ENCODE assay signal across 8 cellular contexts in genomic region chr17:7884581-7885356, GRCh38. TPM values are rescaled to one million over a fixed set of nuclear protein-coding genes. Genes with fewer than 3 reads are reported as not detected.
DNase-seq lines count a peak whose midpoint lies in the region; ATAC-seq, FAIRE-seq and TF ChIP-seq lines count a peak whose summit lies in the region.

No MANE protein-coding gene starts in this region.

- peaks cover 4% of the 10 kb centered on the region for H3K36me3 ChIP-seq in OCI-LY3 (replicated peaks; ENCODE audit: low read depth, low read length)
- peaks cover 5 to 15% of the 10 kb centered on the region in 2 experiments for H3K36me3 ChIP-seq in keratinocyte (ENCODE audit: control insufficient read depth in 2 of 2, extremely low read depth in 1 of 2, insufficient read depth in 2 of 2, low read length in 2 of 2)

- H3K27me3 ChIP-seq in OCI-LY3 (ENCODE audit: low read depth, low read length) (no peaks in the 10 kb centered on the region), keratinocyte (ENCODE audit: control insufficient read depth, extremely low read depth, insufficient read depth, low read length) (no peaks in the 10 kb centered on the region)

- H3K9ac ChIP-seq in OCI-LY3 (ENCODE audit: low read length) = peak overlapping the region; percentile 91
- H3K9ac ChIP-seq in keratinocyte (ENCODE audit: control insufficient read depth, extremely low read depth, insufficient read depth, low read length) = peak overlapping the region; percentile 86

- H3K27me3 Mint-ChIP-seq in activated naive CD8-positive, alpha-beta T cell treated with anti-CD3 and anti-CD28 coated beads, Interleukin-2, amount 10 ng/mL, durations not matched to agents 7 days and 5 days = no peaks in the 10 kb centered on the region

- dilution Hi-C loops in keratinocyte (cut with MboI; ENCODE audit: extremely low pct_ligation_motif_present, low sequenced_read_pairs) = no loop called here

- H3K27ac Mint-ChIP-seq in activated naive CD8-positive, alpha-beta T cell treated with anti-CD3 and anti-CD28 coated beads, Interleukin-2, amount 10 ng/mL, durations not matched to agents 7 days and 5 days = peak overlapping the region; percentile 88

- no peak for FAIRE-seq in keratinocyte (lab: Jason Lieb, UNC)

- POLR2A ChIA-PET in activated naive CD8-positive, alpha-beta T cell treated with anti-CD3 and anti-CD28 coated beads, Interleukin-2, amount 10 ng/mL, durations not matched to agents 7 days and 5 days (lab: Charles Lee) = interaction anchor here (1.0 to 2.2 kb wide), 6 partner anchors 14 to 402 kb away, joined by 3 to 15 read pairs (median 6); partner anchors contain the start of genes CYB5D1, NAA38, TP53 and WRAP53

- no peak overlapping the region for H2AFZ ChIP-seq in OCI-LY3 (ENCODE audit: low read depth, low read length)
- no peak overlapping the region for H2AFZ ChIP-seq in keratinocyte (ENCODE audit: control insufficient read depth, low read length)

- H3K9me3 Mint-ChIP-seq in activated naive CD8-positive, alpha-beta T cell treated with anti-CD3 and anti-CD28 coated beads, Interleukin-2, amount 10 ng/mL, durations not matched to agents 7 days and 5 days = no peaks in the 10 kb centered on the region

- TF ChIP-seq CTCF in GM13977 (IDR thresholded peaks at IDR 0.05; ENCODE audit: extremely low read depth, insufficient read depth, missing control alignments) (no peak), OCI-LY3 (IDR thresholded peaks at IDR 0.05; ENCODE audit: low read depth, low read length) (no peak), keratinocyte (optimal IDR thresholded peaks at IDR 0.05 in 1 of 3, IDR thresholded peaks at IDR 0.05 in 1 of 3, conservative IDR thresholded peaks at IDR 0.05 in 1 of 3; ENCODE audit: extremely low read depth in 1 of 3, insufficient read depth in 2 of 3, low read length in 3 of 3) (no peak)

- no peaks in the 10 kb centered on the region for H3K9me3 ChIP-seq in OCI-LY3 (ENCODE audit: insufficient read depth, low read length)
- H3K9me3 ChIP-seq in keratinocyte (ENCODE audit: control insufficient read depth, low read depth, low read length) = no peaks in the 10 kb centered on the region

- H3K4me2 ChIP-seq in OCI-LY3 (ENCODE audit: low read length) = peak overlapping the region; percentile 89; the same call in 1 of the 2 replicates
- no peak overlapping the region for H3K4me2 ChIP-seq in keratinocyte (ENCODE audit: control insufficient read depth, extremely low read depth, insufficient read depth, low read depth, low read length)

- H3K4me1 Mint-ChIP-seq in activated naive CD8-positive, alpha-beta T cell treated with anti-CD3 and anti-CD28 coated beads, Interleukin-2, amount 10 ng/mL, durations not matched to agents 7 days and 5 days = peaks cover 10% of the 10 kb centered on the region

- intact Hi-C loops in sciatic nerve (cut with DNase I) = no loop called here

- H3K4me3 Mint-ChIP-seq in activated naive CD8-positive, alpha-beta T cell treated with anti-CD3 and anti-CD28 coated beads, Interleukin-2, amount 10 ng/mL, durations not matched to agents 7 days and 5 days = peak overlapping the region; percentile 78

- H3K79me2 ChIP-seq in OCI-LY3 (ENCODE audit: low read length) (peaks cover 39% of the 10 kb centered on the region), keratinocyte (ENCODE audit: control insufficient read depth, insufficient read depth, low read length) (peaks cover 17% of the 10 kb centered on the region)

- H3K36me3 Mint-ChIP-seq in activated naive CD8-positive, alpha-beta T cell treated with anti-CD3 and anti-CD28 coated beads, Interleukin-2, amount 10 ng/mL, durations not matched to agents 7 days and 5 days = peaks cover 3% of the 10 kb centered on the region

- in situ Hi-C loops in GM13977 (cut with MboI; ENCODE audit: low pct_unique_long_range_greater_than_20kb, low sequenced_read_pairs, unreplicated experiment) = no loop called here

- H3K4me1 ChIP-seq in OCI-LY3 (ENCODE audit: low read length) (peaks cover 31% of the 10 kb centered on the region), keratinocyte (ENCODE audit: control insufficient read depth, extremely low read depth, insufficient read depth, low read length) (peaks cover 48% of the 10 kb centered on the region)

- no peaks in the 10 kb centered on the region for H3K9me1 ChIP-seq in keratinocyte (ENCODE audit: control insufficient read depth, extremely low read depth, insufficient read depth, low read length)

- ATAC-seq in activated naive CD8-positive, alpha-beta T cell treated with anti-CD3 and anti-CD28 coated beads, Interleukin-2, amount 10 ng/mL, durations not matched to agents 7 days and 5 days (ENCODE audit: low read depth) = no peak
- ATAC-seq in sciatic nerve = no peak

- DNase-seq in GM13977 (ENCODE audit: low spot score) (peak; percentile 46), keratinocyte (ENCODE audit: low read depth, low spot score) (no peak), sciatic nerve (ENCODE audit: low spot score) (no peak), NCI-H2227 treated with DMSO at 0.1 percent for 48 hours (lab: John Stamatoyannopoulos, UW) (no peak), epidermal melanocyte (ENCODE audit: insufficient read length, low spot score) (no peak)
- no peak for DNase-seq in activated naive CD8-positive, alpha-beta T cell treated with anti-CD3 and anti-CD28 coated beads, Interleukin-2, amount 10 ng/mL, durations not matched to agents 7 days and 5 days
- peak; percentile 57 for DNase-seq in stimulated activated CD8-positive, alpha-beta memory T cell treated with anti-CD3 and anti-CD28 coated beads, Interleukin-12 subunit alpha, Interleukin-12 subunit beta, amount 100 ng/mL, for 4 hours (ENCODE audit: low read depth)

- H4K20me1 ChIP-seq in OCI-LY3 (ENCODE audit: insufficient read depth, low read length) (peaks cover 5% of the 10 kb centered on the region; the same call in 1 of the 2 replicates), keratinocyte (ENCODE audit: control insufficient read depth, extremely low read depth, insufficient read depth, low read length) (no peaks in the 10 kb centered on the region)

- peak overlapping the region; percentile 79; the same call in 1 of the 2 replicates for H3K27ac ChIP-seq in OCI-LY3 (ENCODE audit: low read length)
- H3K27ac ChIP-seq in keratinocyte (ENCODE audit: control insufficient read depth, insufficient read depth, low read length) = peak overlapping the region; percentile 89

- H3K4me3 ChIP-seq in OCI-LY3 (ENCODE audit: low read length) = peak overlapping the region; percentile 99
- H3K4me3 ChIP-seq in keratinocyte (ENCODE audit: control insufficient read depth in 2 of 3, extremely low read depth in 1 of 3, insufficient read depth in 2 of 3, low read depth in 1 of 3, low read length in 3 of 3) = peak overlapping the region in 2 of 3 experiments; percentile 76 to 86

RNA-seq across cellular contexts. Expression of gene CHD3, which starts 3.8 kb away (rescaled TPM):
- 100 to 1,000 TPM; 194 to 199 TPM for total RNA-seq in activated naive CD8-positive, alpha-beta T cell treated with anti-CD3 and anti-CD28 coated beads, Interleukin-2, amount 10 ng/mL, durations not matched to agents 7 days and 5 days
- 27.8 to 30.1 TPM (median 28.1 TPM) in 3 replicates for polyA plus RNA-seq in keratinocyte
- polyA plus RNA-seq in keratinocyte (2011; ENCODE audit: low read depth) = 19.1 TPM
- polyA plus RNA-seq in keratinocyte (2011; cell fraction: cytosol; rRNA removed) = 21.7 and 36.9 TPM in 2 replicates
- 110 and 113 TPM in 2 replicates for polyA plus RNA-seq in keratinocyte (2011; cell fraction: nucleus; rRNA removed)
- polyA plus RNA-seq in keratinocyte (2012; ENCODE audit: low replicate concordance) = 21.0 and 81.2 TPM in 2 replicates
- polyA minus RNA-seq in keratinocyte = 51.0 to 122 TPM (median 65.2 TPM) in 3 replicates
- polyA minus RNA-seq in keratinocyte (2011; cell fraction: cytosol; rRNA and poly(A)+ RNA removed) = 83.5 TPM
- 50.3 and 60.0 TPM in 2 replicates for polyA minus RNA-seq in keratinocyte (2011; cell fraction: nucleus; rRNA and poly(A)+ RNA removed)
- 138 TPM for total RNA-seq in sciatic nerve

RNA-seq across cellular contexts. Expression of gene CYB5D1, which starts 27.0 kb away (rescaled TPM):
- 1 to 10 TPM; 7.3 to 7.9 TPM for total RNA-seq in activated naive CD8-positive, alpha-beta T cell treated with anti-CD3 and anti-CD28 coated beads, Interleukin-2, amount 10 ng/mL, durations not matched to agents 7 days and 5 days
- 9.0 to 14.8 TPM (median 12.4 TPM) in 3 replicates for polyA plus RNA-seq in keratinocyte
- polyA plus RNA-seq in keratinocyte (2011; ENCODE audit: low read depth) = 3.5 TPM
- 7.8 and 10.9 TPM in 2 replicates for polyA plus RNA-seq in keratinocyte (2011; cell fraction: cytosol; rRNA removed)
- 15.4 and 19.2 TPM in 2 replicates for polyA plus RNA-seq in keratinocyte (2011; cell fraction: nucleus; rRNA removed)
- polyA plus RNA-seq in keratinocyte (2012; ENCODE audit: low replicate concordance) = 6.5 and 9.8 TPM in 2 replicates
- 6.2 to 12.7 TPM (median 6.7 TPM) in 3 replicates for polyA minus RNA-seq in keratinocyte
- polyA minus RNA-seq in keratinocyte (2011; cell fraction: cytosol; rRNA and poly(A)+ RNA removed) = 9.8 TPM
- 5.5 and 9.0 TPM in 2 replicates for polyA minus RNA-seq in keratinocyte (2011; cell fraction: nucleus; rRNA and poly(A)+ RNA removed)
- total RNA-seq in sciatic nerve = 13.3 TPM

RNA-seq across cellular contexts. Expression of gene NAA38, which starts 27.4 kb away (rescaled TPM):
- 10 to 100 TPM; 62.1 to 71.7 TPM for total RNA-seq in activated naive CD8-positive, alpha-beta T cell treated with anti-CD3 and anti-CD28 coated beads, Interleukin-2, amount 10 ng/mL, durations not matched to agents 7 days and 5 days
- polyA plus RNA-seq in keratinocyte = 41.0 to 130 TPM (median 70.9 TPM) in 3 replicates
- 31.0 TPM for polyA plus RNA-seq in keratinocyte (2011; ENCODE audit: low read depth)
- polyA plus RNA-seq in keratinocyte (2011; cell fraction: cytosol; rRNA removed) = 30.0 and 56.4 TPM in 2 replicates
- 21.9 and 22.5 TPM in 2 replicates for polyA plus RNA-seq in keratinocyte (2011; cell fraction: nucleus; rRNA removed)
- 51.7 and 115 TPM in 2 replicates for polyA plus RNA-seq in keratinocyte (2012; ENCODE audit: low replicate concordance)
- polyA minus RNA-seq in keratinocyte = 11.5 to 53.1 TPM (median 28.6 TPM) in 3 replicates
- polyA minus RNA-seq in keratinocyte (2011; cell fraction: cytosol; rRNA and poly(A)+ RNA removed) = 221 TPM
- polyA minus RNA-seq in keratinocyte (2011; cell fraction: nucleus; rRNA and poly(A)+ RNA removed) = 8.3 and 23.7 TPM in 2 replicates
- total RNA-seq in sciatic nerve = 53.5 TPM

RNA-seq across cellular contexts. Expression of gene TMEM88, which starts 29.9 kb away (rescaled TPM):
- 1 to 10 TPM; 2.9 to 3.7 TPM for total RNA-seq in activated naive CD8-positive, alpha-beta T cell treated with anti-CD3 and anti-CD28 coated beads, Interleukin-2, amount 10 ng/mL, durations not matched to agents 7 days and 5 days
- 0.14 to 0.45 TPM (median 0.24 TPM) in 3 replicates for polyA plus RNA-seq in keratinocyte
- not detected for polyA plus RNA-seq in keratinocyte (2011; ENCODE audit: low read depth)
- polyA plus RNA-seq in keratinocyte (2011; cell fraction: cytosol; rRNA removed) = 0.09 and 0.16 TPM in 2 replicates
- 2.1 and 3.6 TPM in 2 replicates for polyA plus RNA-seq in keratinocyte (2011; cell fraction: nucleus; rRNA removed)
- 0.36 and 1.5 TPM in 2 replicates for polyA plus RNA-seq in keratinocyte (2012; ENCODE audit: low replicate concordance)
- polyA minus RNA-seq in keratinocyte = not detected in 3 replicates
- not detected for polyA minus RNA-seq in keratinocyte (2011; cell fraction: cytosol; rRNA and poly(A)+ RNA removed)
- 2.6 TPM in 1 of 2 replicates, not detected in the other for polyA minus RNA-seq in keratinocyte (2011; cell fraction: nucleus; rRNA and poly(A)+ RNA removed)
- total RNA-seq in sciatic nerve = 18.5 TPM

RNA-seq across cellular contexts. Expression of gene RNF227, which starts 31.3 kb away (rescaled TPM):
- 1 to 10 TPM; 4.5 to 5.5 TPM for total RNA-seq in activated naive CD8-positive, alpha-beta T cell treated with anti-CD3 and anti-CD28 coated beads, Interleukin-2, amount 10 ng/mL, durations not matched to agents 7 days and 5 days
- 3.4 to 5.7 TPM (median 3.6 TPM) in 3 replicates for polyA plus RNA-seq in keratinocyte
- 4.3 TPM for polyA plus RNA-seq in keratinocyte (2011; ENCODE audit: low read depth)
- polyA plus RNA-seq in keratinocyte (2011; cell fraction: cytosol; rRNA removed) = 3.4 TPM in 2 replicates
- polyA plus RNA-seq in keratinocyte (2011; cell fraction: nucleus; rRNA removed) = 6.7 and 7.2 TPM in 2 replicates
- polyA plus RNA-seq in keratinocyte (2012; ENCODE audit: low replicate concordance) = 1.6 and 15.6 TPM in 2 replicates
- 1.3 to 2.1 TPM in 2 of 3 replicates, not detected in the other for polyA minus RNA-seq in keratinocyte
- 2.5 TPM for polyA minus RNA-seq in keratinocyte (2011; cell fraction: cytosol; rRNA and poly(A)+ RNA removed)
- 1.5 and 2.9 TPM in 2 replicates for polyA minus RNA-seq in keratinocyte (2011; cell fraction: nucleus; rRNA and poly(A)+ RNA removed)
- 5.7 TPM for total RNA-seq in sciatic nerve

Comparison
In these comparisons a context has a peak if more than half of its experiments do, and no peak if none do; other contexts are left out.
1. DNase-seq: peak in GM13977 (single experiment) and stimulated activated CD8-positive, alpha-beta memory T cell treated with anti-CD3 and anti-CD28 coated beads, Interleukin-12 subunit alpha, Interleukin-12 subunit beta, amount 100 ng/mL, for 4 hours (single experiment); none in activated naive CD8-positive, alpha-beta T cell treated with anti-CD3 and anti-CD28 coated beads, Interleukin-2, amount 10 ng/mL, durations not matched to agents 7 days and 5 days (single experiment), keratinocyte (single experiment), sciatic nerve (single experiment), NCI-H2227 treated with DMSO at 0.1 percent for 48 hours (single experiment) and epidermal melanocyte (single experiment).